ENCODE assay signal across 1 cellular context in genomic region chr9:133644968-133645765, GRCh38.
TF ChIP-seq lines count a peak whose summit lies in the region.

No MANE protein-coding gene starts in this region.

TF ChIP-seq in neural cell, 6 proteins besides CTCF, POLR2A, EP300 and RAD21 (continued from another document):
- TF ChIP-seq REST (IDR thresholded peaks at IDR 0.05; ENCODE audit: borderline replicate concordance) = no peak
